Comparison of ENCODE assay signal across 1 cellular context in the genomic region with DNA sequence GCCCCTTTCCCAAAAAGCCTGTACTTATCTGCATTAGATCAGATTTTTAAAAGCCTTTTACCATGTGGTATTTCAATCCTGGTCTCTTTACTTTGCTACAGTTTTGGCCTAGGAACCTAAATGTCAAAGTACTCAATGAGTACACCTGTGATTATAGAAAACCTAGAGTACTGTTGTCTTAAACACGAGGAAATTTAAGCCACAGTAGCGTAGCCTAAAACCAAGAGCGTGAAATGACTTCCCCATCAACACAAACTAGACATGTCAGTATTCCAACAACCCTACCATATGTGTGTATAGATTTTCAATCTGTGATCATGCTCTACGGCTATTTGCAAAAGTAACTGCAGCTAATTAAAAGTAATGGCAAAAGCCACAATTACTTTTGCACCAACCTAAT.
TF ChIP-seq lines count a peak whose summit lies in the region.

No MANE protein-coding gene starts in this region.

TF ChIP-seq in HepG2, 621 proteins besides CTCF, POLR2A, EP300 and RAD21:
- TF ChIP-seq NPAS2 (CRISPR knock-in tag; IDR thresholded peaks at IDR 0.05; ENCODE audit: borderline replicate concordance) (no peak), TEF (CRISPR knock-in tag; IDR thresholded peaks at IDR 0.05) (0 out of 2 replicates have a peak, but pooled peaks have one; percentile 19), ZNF670 (CRISPR knock-in tag; IDR thresholded peaks at IDR 0.05; ENCODE audit: borderline replicate concordance) (0 out of 2 replicates have a peak, but pooled peaks have one; percentile 11), RBM22 (optimal IDR thresholded peaks at IDR 0.05; ENCODE audit: low read length) (peak; percentile 99)
